ENCODE assay signal across 2 cellular contexts in the genomic region with DNA sequence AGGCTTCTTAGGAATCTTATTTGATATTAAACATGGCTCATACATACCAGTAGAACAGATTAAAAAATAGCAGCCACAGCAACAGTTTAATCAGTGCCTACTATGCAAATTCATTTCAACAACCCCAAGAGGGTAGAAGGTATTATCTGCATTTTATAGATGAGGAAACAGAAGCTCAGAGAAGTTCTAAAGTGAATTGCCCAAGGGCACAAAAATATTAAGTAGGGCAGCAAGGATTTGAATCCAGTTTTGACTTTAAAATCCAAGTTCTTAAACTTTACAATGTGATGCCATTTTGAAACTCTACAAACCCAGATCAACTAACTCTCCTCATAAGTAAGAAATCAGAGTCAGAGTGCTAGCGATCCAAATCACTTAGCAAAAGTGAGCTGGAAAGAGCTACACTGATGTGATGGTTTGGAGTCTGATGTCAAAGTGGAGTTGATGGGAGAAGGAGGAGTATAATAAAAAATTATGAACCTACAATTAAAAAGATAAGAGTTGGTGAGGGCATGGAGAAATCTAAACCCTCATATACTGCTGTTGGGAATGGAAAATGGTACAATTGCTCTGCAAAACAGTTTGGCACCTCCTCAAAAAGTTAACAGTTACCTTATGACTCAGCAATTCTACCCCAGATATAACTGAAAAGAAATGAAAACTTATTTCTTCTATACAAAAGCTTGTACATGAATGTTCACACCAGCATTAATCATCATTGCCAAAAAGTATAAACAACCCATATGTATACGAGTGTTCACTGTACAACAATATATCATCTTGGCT.
TF ChIP-seq lines count a peak whose summit lies in the region.

No MANE protein-coding gene starts in this region.

TF ChIP-seq in HCT116, 20 proteins besides CTCF, POLR2A, EP300 and RAD21 (continued from another document):
- TF ChIP-seq CBX3 (IDR thresholded peaks at IDR 0.05; ENCODE audit: low read depth): no peak

TF ChIP-seq in SK-N-SH treated with all-trans-retinoic acid at 6 μM for 48 hours, 23 proteins besides CTCF, POLR2A, EP300 and RAD21 (continued from another document):
- TF ChIP-seq, protein P1, sequence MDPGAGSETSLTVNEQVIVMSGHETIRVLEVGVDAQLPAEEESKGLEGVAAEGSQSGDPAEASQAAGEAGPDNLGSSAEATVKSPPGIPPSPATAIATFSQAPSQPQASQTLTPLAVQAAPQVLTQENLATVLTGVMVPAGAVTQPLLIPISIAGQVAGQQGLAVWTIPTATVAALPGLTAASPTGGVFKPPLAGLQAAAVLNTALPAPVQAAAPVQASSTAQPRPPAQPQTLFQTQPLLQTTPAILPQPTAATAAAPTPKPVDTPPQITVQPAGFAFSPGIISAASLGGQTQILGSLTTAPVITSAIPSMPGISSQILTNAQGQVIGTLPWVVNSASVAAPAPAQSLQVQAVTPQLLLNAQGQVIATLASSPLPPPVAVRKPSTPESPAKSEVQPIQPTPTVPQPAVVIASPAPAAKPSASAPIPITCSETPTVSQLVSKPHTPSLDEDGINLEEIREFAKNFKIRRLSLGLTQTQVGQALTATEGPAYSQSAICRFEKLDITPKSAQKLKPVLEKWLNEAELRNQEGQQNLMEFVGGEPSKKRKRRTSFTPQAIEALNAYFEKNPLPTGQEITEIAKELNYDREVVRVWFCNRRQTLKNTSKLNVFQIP (CRISPR knock-in tag; IDR thresholded peaks at IDR 0.05; ENCODE audit: borderline replicate concordance, low read depth): no peak
- no peak for TF ChIP-seq PATZ1 (CRISPR knock-in tag; IDR thresholded peaks at IDR 0.05; ENCODE audit: borderline replicate concordance)
- TF ChIP-seq TCF4 (CRISPR knock-in tag; IDR thresholded peaks at IDR 0.05; ENCODE audit: borderline replicate concordance): no peak
- no peak for TF ChIP-seq BACH2 (CRISPR knock-in tag; IDR thresholded peaks at IDR 0.05; ENCODE audit: borderline replicate concordance)
- TF ChIP-seq, protein P2, sequence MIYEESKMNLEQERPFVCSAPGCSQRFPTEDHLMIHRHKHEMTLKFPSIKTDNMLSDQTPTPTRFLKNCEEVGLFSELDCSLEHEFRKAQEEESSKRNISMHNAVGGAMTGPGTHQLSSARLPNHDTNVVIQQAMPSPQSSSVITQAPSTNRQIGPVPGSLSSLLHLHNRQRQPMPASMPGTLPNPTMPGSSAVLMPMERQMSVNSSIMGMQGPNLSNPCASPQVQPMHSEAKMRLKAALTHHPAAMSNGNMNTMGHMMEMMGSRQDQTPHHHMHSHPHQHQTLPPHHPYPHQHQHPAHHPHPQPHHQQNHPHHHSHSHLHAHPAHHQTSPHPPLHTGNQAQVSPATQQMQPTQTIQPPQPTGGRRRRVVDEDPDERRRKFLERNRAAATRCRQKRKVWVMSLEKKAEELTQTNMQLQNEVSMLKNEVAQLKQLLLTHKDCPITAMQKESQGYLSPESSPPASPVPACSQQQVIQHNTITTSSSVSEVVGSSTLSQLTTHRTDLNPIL (CRISPR knock-in tag; IDR thresholded peaks at IDR 0.05; ENCODE audit: low read depth): no peak
- TF ChIP-seq SNAI2 (CRISPR knock-in tag; IDR thresholded peaks at IDR 0.05): no peak
TF ChIP-seq in SK-N-SH treated with all-trans-retinoic acid at 6 μM for 48 hours: peak in this region for 0.
